Comparison of ENCODE assay signal across 14 cellular contexts in genomic region chr9:133075925-133076324, GRCh38. TPM values are rescaled to one million over a fixed set of nuclear protein-coding genes. Genes with fewer than 3 reads are reported as not detected.
DNase-seq lines count a peak whose midpoint lies in the region; ATAC-seq and TF ChIP-seq lines count a peak whose summit lies in the region.
"Had no signal": no experiment of that assay in that cellular context is flagged by ENCODE, and none has a peak within 500 bp of the region (broad histone marks: within the 10 kb centered on the region; RNA-seq: fewer than 3 reads in every experiment).

No MANE protein-coding gene starts in this region.

- TF ChIP-seq CTCF in foreskin keratinocyte (conservative IDR thresholded peaks at IDR 0.05) = no peak

- DNase-seq in GM23248 (peak; percentile 89), amniotic epithelial cell (ENCODE audit: low read depth) (peak; percentile 94), foreskin keratinocyte (peak; percentile 51 to 59), stromal cell of bone marrow (ENCODE audit: low read depth) (peak; percentile 58), NCI-H1417 treated with DMSO at 0.1 percent for 48 hours (lab: John Stamatoyannopoulos, UW) (no peak), SW480 (ENCODE audit: low spot score) (no peak), NCI-H774 (lab: John Stamatoyannopoulos, UW) (no peak)
- DNase-seq: activated CD8-positive, alpha-beta memory T cell treated with anti-CD3 and anti-CD28 coated beads, Interleukin-2, amount 50 U/mL, for 48 hours; amygdala; endodermal cell; NCI-H1092; NCI-H524; right cardiac atrium; SIG-M5 had no signal

- H3K9me2 ChIP-seq in GM23248 (ENCODE audit: insufficient read depth) = no peaks in the 10 kb centered on the region

- H3K36me3 ChIP-seq in GM23248 (ENCODE audit: low read depth) = no peaks in the 10 kb centered on the region

- 3 to 7% methylated on average over 2 of the region's 2 CpGs for WGBS in GM23248 (ENCODE audit: low coverage in 1 of 2, low lambda C conversion rate in 2 of 2, missing lambda C conversion rate in 2 of 2), 2 experiments

- H3K4me1 ChIP-seq in GM23248 (ENCODE audit: insufficient read depth) = peaks cover 29% of the 10 kb centered on the region
- no peaks in the 10 kb centered on the region for H3K4me1 ChIP-seq in foreskin keratinocyte

- H3K4me2 ChIP-seq in GM23248 (ENCODE audit: unreplicated experiment) = peak overlapping the region; percentile 53

- H3K9me3 ChIP-seq in GM23248 (ENCODE audit: low read depth) = no peaks in the 10 kb centered on the region

- no peak overlapping the region for H3K9ac ChIP-seq in GM23248

- H3K27me3 ChIP-seq in GM23248 (replicated peaks; ENCODE audit: insufficient read depth) (no peaks in the 10 kb centered on the region), foreskin keratinocyte (peaks cover 22% of the 10 kb centered on the region)

- H3F3A ChIP-seq in GM23248 (ENCODE audit: insufficient read depth) = peaks cover 36% of the 10 kb centered on the region

- no peaks in the 10 kb centered on the region for H4K20me1 ChIP-seq in GM23248 (ENCODE audit: insufficient read depth)

- peak overlapping the region; percentile 13 for H3K4me3 ChIP-seq in GM23248

- in situ Hi-C loops in GM23248 (cut with MboI) = no loop called here

- no peak for ATAC-seq in foreskin keratinocyte
- ATAC-seq: right cardiac atrium had no signal

- H3K27ac ChIP-seq in GM23248 = peak overlapping the region; percentile 30
- no peak overlapping the region for H3K27ac ChIP-seq in foreskin keratinocyte

- no peaks in the 10 kb centered on the region for H3K79me2 ChIP-seq in GM23248 (ENCODE audit: insufficient read depth)

- no peak overlapping the region for H2AFZ ChIP-seq in GM23248

RNA-seq across cellular contexts. Expression of gene CEL, which starts 14.1 kb away (rescaled TPM):
- total RNA-seq in GM23248 (2014; rRNA removed; shearing (Covaris generic)) = 0.22 TPM in 1 of 2 replicates, not detected in the other
- polyA plus RNA-seq in GM23248 (2016; fragmentation: Nextera tagmentation; extraction: Ambion mirVana) = 0.13 TPM in 1 of 2 replicates, not detected in the other
- total RNA-seq in foreskin keratinocyte = 0.34 and 0.67 TPM in 2 replicates
- 0.44 and 0.70 TPM in 2 replicates for polyA plus RNA-seq in foreskin keratinocyte

RNA-seq across cellular contexts. Expression of gene RALGDS, which starts 45.1 kb away (rescaled TPM):
- total RNA-seq in GM23248 (2014; rRNA removed; shearing (Covaris generic)) = 21.7 and 51.7 TPM in 2 replicates
- polyA plus RNA-seq in GM23248 (2016; fragmentation: Nextera tagmentation; extraction: Ambion mirVana) (8.5 and 8.9 TPM in 2 replicates), foreskin keratinocyte (11.9 and 12.7 TPM in 2 replicates)
- total RNA-seq in foreskin keratinocyte = 15.9 and 18.0 TPM in 2 replicates

RNA-seq across cellular contexts. Expression of gene GTF3C5, which starts 45.1 kb away (rescaled TPM):
- total RNA-seq in GM23248 (2014; rRNA removed; shearing (Covaris generic)) = 33.6 and 40.1 TPM in 2 replicates
- polyA plus RNA-seq in GM23248 (2016; fragmentation: Nextera tagmentation; extraction: Ambion mirVana) (33.5 and 34.4 TPM in 2 replicates), foreskin keratinocyte (59.5 and 66.5 TPM in 2 replicates)
- 61.0 and 66.3 TPM in 2 replicates for total RNA-seq in foreskin keratinocyte

Comparison
In these comparisons a context has a peak if more than half of its experiments do, and no peak if none do; other contexts are left out.
1. DNase-seq: peak in GM23248 (single experiment), amniotic epithelial cell (single experiment), foreskin keratinocyte (2 of 2) and stromal cell of bone marrow (single experiment); none in NCI-H1417 treated with DMSO at 0.1 percent for 48 hours (single experiment), SW480 (single experiment) and NCI-H774 (single experiment).